Comparison of ENCODE assay signal across 18 cellular contexts in the genomic region with DNA sequence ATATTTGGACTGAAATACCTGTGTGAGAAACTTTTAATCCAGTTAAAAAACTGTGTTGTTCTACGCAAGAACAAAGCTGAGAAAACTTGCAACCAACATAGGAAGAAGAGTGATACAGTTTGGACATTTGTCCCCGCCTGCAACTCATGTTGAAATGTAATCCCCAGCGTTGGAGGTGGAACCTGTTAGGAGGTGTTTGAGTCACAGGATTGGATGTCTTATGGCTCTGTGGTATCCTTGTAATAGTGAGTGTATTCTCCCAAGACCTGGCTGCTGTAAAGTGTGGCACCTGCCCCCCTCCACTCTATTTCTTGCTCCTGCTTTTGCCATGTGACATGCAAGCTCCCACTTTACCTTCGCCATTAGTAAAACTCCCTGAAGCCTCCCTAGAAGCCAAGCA. TPM values are rescaled to one million over a fixed set of nuclear protein-coding genes. Genes with fewer than 3 reads are reported as not detected.
DNase-seq lines count a peak whose midpoint lies in the region; ATAC-seq and TF ChIP-seq lines count a peak whose summit lies in the region.
"Had no signal": no experiment of that assay in that cellular context is flagged by ENCODE, and none has a peak within 500 bp of the region (broad histone marks: within the 10 kb centered on the region; RNA-seq: fewer than 3 reads in every experiment).

No MANE protein-coding gene starts in this region.

- intact Hi-C loops in left ventricle myocardium superior (cut with micrococcal nuclease): no loop called here
- intact Hi-C loops in Right ventricle myocardium inferior (cut with DNase I): no loop called here
- intact Hi-C loops in gastrocnemius medialis (cut with DNase I; ENCODE audit: low total_unique reads): no loop called here

- DNase-seq in left ventricle myocardium superior: no peak
- no peak for DNase-seq in Right ventricle myocardium inferior (ENCODE audit: missing footprints)
- peak; percentile 19 for DNase-seq in epithelial cell of esophagus (ENCODE audit: low read depth)
- DNase-seq in gastrocnemius medialis: no peak
- DNase-seq in Karpas-422: no peak
- DNase-seq in NCI-H1436 treated with DMSO at 0.1 percent for 48 hours (lab: John Stamatoyannopoulos, UW): no peak
- DNase-seq: C1 segment of cervical spinal cord; Calu3; CD4-positive, alpha-beta memory T cell; COR-L47; DMS53; DMS79 treated with DMSO at 0.1 percent for 48 hours; GF-D8; H9 had no signal

- in situ Hi-C loops in gastrocnemius medialis (cut with MboI; ENCODE audit: low sequenced_read_pairs in 4 of 4): no loop called here

- peaks cover 0 to 12% of the 10 kb centered on the region in 2 donors for H3K4me1 ChIP-seq in gastrocnemius medialis
- H3K4me1 ChIP-seq in Karpas-422 (ENCODE audit: low read length): no peaks in the 10 kb centered on the region

- H3K9me3 ChIP-seq in gastrocnemius medialis (no peaks in the 10 kb centered on the region), Karpas-422 (ENCODE audit: low read length) (peaks cover 14% of the 10 kb centered on the region)

- H3K4me2 ChIP-seq in Karpas-422 (ENCODE audit: low read depth, low read length, poor library complexity, severe bottlenecking): no peak overlapping the region
- H3K4me2 ChIP-seq: GM23338 had no signal

- H3K9me2 ChIP-seq in Karpas-422 (replicated peaks; ENCODE audit: insufficient read depth, low read length): no peaks in the 10 kb centered on the region

- H3K27ac ChIP-seq in gastrocnemius medialis: no peak overlapping the region
- no peak overlapping the region for H3K27ac ChIP-seq in Karpas-422 (ENCODE audit: low read length)

- no peaks in the 10 kb centered on the region for H4K20me1 ChIP-seq in Karpas-422 (ENCODE audit: insufficient read depth, low read depth, low read length)

- no peak for TF ChIP-seq POLR2A in gastrocnemius medialis (IDR thresholded peaks at IDR 0.05)

- peaks cover 0 to 30% of the 10 kb centered on the region in 2 donors for H3K36me3 ChIP-seq in gastrocnemius medialis
- peaks cover 55% of the 10 kb centered on the region for H3K36me3 ChIP-seq in Karpas-422 (ENCODE audit: insufficient read depth, low read length)

- TF ChIP-seq CTCF in epithelial cell of esophagus (IDR thresholded peaks at IDR 0.05; ENCODE audit: insufficient read depth, low read depth, low read length, missing control alignments) (no peak), gastrocnemius medialis (IDR thresholded peaks at IDR 0.05 in 4 of 5, conservative IDR thresholded peaks at IDR 0.05 in 1 of 5) (no peak)

- no peak overlapping the region for H3K4me3 ChIP-seq in epithelial cell of esophagus (ENCODE audit: low read length)
- H3K4me3 ChIP-seq in gastrocnemius medialis: no peak overlapping the region
- H3K4me3 ChIP-seq in Karpas-422 (ENCODE audit: low read length): no peak overlapping the region
- H3K4me3 ChIP-seq: GM23338 had no signal

- no peaks in the 10 kb centered on the region for H3K27me3 ChIP-seq in gastrocnemius medialis
- H3K27me3 ChIP-seq in Karpas-422 (ENCODE audit: low read length): no peaks in the 10 kb centered on the region

- H3K79me2 ChIP-seq in Karpas-422 (ENCODE audit: low read length): peaks cover 8% of the 10 kb centered on the region; the same call in 1 of the 2 replicates

- H2AFZ ChIP-seq in Karpas-422 (ENCODE audit: low read length): no peak overlapping the region
- H2AFZ ChIP-seq: GM23338 had no signal

- no peak overlapping the region for H3K9ac ChIP-seq in Karpas-422 (ENCODE audit: low read length)

- peak; percentile 15 for ATAC-seq in left ventricle myocardium superior
- ATAC-seq in Right ventricle myocardium inferior: no peak
- ATAC-seq in gastrocnemius medialis: peak; percentile 49 to 82
- ATAC-seq: GM23338, HCT116 had no signal

RNA-seq across cellular contexts. Expression of a gene that starts 28.6 kb away (rescaled TPM):
- total RNA-seq in left ventricle myocardium superior: 0.57 TPM
- 0.35 TPM for total RNA-seq in Right ventricle myocardium inferior
- 1 to 10 TPM in 1 of 4 donors, under 1 TPM in 1, not detected in 2; 0.09 to 4.5 TPM for total RNA-seq in gastrocnemius medialis
- 1.6 and 2.7 TPM in 2 replicates for total RNA-seq in Karpas-422 (2014; rRNA removed; shearing (Covaris generic); ENCODE audit: low replicate concordance)
- total RNA-seq: G401, H4 had no signal

RNA-seq across cellular contexts. Expression of a gene that starts 37.0 kb away (rescaled TPM):
- total RNA-seq in left ventricle myocardium superior (18.6 TPM), Right ventricle myocardium inferior (16.7 TPM), gastrocnemius medialis (10 to 100 TPM; 13.9 to 25.0 (median 20.2) TPM)
- 43.2 and 49.9 TPM in 2 replicates for total RNA-seq in Karpas-422 (2014; rRNA removed; shearing (Covaris generic); ENCODE audit: low replicate concordance)
